12 cellular contexts compared by ENCODE assay signal in the genomic region with DNA sequence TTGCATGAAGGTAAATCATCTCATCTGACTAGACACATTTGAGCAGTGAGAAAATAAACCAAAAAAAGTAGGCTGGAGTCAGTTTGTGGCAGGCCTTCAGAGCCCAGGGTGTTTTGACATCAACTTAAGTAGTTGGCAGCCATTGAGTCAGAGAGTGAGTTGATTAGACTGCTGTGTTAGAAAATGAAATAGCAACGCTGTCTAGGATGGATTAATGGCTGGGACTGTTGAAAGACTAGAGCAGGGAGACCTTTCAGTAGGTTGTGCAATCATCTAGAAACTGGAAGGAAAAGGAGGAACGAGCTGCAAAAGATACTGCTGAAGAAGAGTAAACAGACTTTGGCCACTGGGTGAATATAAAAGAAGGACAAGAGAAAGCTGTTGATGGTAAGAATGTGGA. TPM values are rescaled to one million over a fixed set of nuclear protein-coding genes. Genes with fewer than 3 reads are reported as not detected.
DNase-seq lines count a peak whose midpoint lies in the region; ATAC-seq and TF ChIP-seq lines count a peak whose summit lies in the region.
"Had no signal": no experiment of that assay in that cellular context is flagged by ENCODE, and none has a peak within 500 bp of the region (broad histone marks: within the 10 kb centered on the region; RNA-seq: fewer than 3 reads in every experiment).

No MANE protein-coding gene starts in this region.

- no peak overlapping the region for H3K4me3 ChIP-seq in epithelial cell of esophagus (ENCODE audit: low read length)
- no peak overlapping the region for H3K4me3 ChIP-seq in mesodermal cell (ENCODE audit: extremely low read depth, insufficient read depth, low read length, poor library complexity, severe bottlenecking)

- TF ChIP-seq CTCF in epithelial cell of esophagus (IDR thresholded peaks at IDR 0.05; ENCODE audit: insufficient read depth, low read depth, low read length, missing control alignments) (no peak), type B pancreatic cell (conservative IDR thresholded peaks at IDR 0.05) (no peak)

- no peak for ATAC-seq in GM21717 (IDR thresholded peaks at IDR 0.05; ENCODE audit: unreplicated experiment)
- no peak for ATAC-seq in GM21528 (IDR thresholded peaks at IDR 0.05; ENCODE audit: low FRiP score, unreplicated experiment)

- H3K4me3 Mint-ChIP-seq in type B pancreatic cell, result peak overlapping the region; percentile 70
- H3K4me3 Mint-ChIP-seq: activated CD4-positive, alpha-beta T cell treated with anti-CD3 and anti-CD28 coated beads, Interleukin-2, amount 10 ng/mL, durations not matched to agents 7 days and 5 days had no signal

- peaks cover 62% of the 10 kb centered on the region for H3K4me1 Mint-ChIP-seq in type B pancreatic cell (ENCODE audit: unreplicated experiment)
- H3K4me1 Mint-ChIP-seq: activated CD4-positive, alpha-beta T cell treated with anti-CD3 and anti-CD28 coated beads, Interleukin-2, amount 10 ng/mL, durations not matched to agents 7 days and 5 days had no signal

- H3K36me3 Mint-ChIP-seq in type B pancreatic cell, result peaks cover 12% of the 10 kb centered on the region

- H3K27ac Mint-ChIP-seq in type B pancreatic cell, result peak overlapping the region; percentile 88
- H3K27ac Mint-ChIP-seq: activated CD4-positive, alpha-beta T cell treated with anti-CD3 and anti-CD28 coated beads, Interleukin-2, amount 10 ng/mL, durations not matched to agents 7 days and 5 days had no signal

- peak overlapping the region; percentile 29 for H3K27ac ChIP-seq in mesodermal cell (ENCODE audit: low read depth, low read length, severe bottlenecking)
- H3K27ac ChIP-seq: RWPE1 had no signal

- H3K9me3 ChIP-seq in mesodermal cell (ENCODE audit: control insufficient read depth, low read length), result peaks cover 12% of the 10 kb centered on the region

- DNase-seq in M059J (ENCODE audit: low read depth) (peak; percentile 36), epithelial cell of esophagus (ENCODE audit: low read depth) (peak; percentile 81), type B pancreatic cell (ENCODE audit: extremely low spot score, unreplicated experiment) (no peak), NCI-H748 treated with DMSO at 0.1 percent for 48 hours (lab: John Stamatoyannopoulos, UW) (no peak), NCI-H1417 (lab: John Stamatoyannopoulos, UW) (no peak)
- DNase-seq: activated CD4-positive, alpha-beta T cell treated with anti-CD3 and anti-CD28 coated beads, Interleukin-2, amount 10 ng/mL, durations not matched to agents 7 days and 5 days; NCI-H1694 treated with DMSO at 0.1 percent for 48 hours; stimulated activated CD4-positive, alpha-beta T cell treated with anti-CD3 and anti-CD28 coated beads, Interleukin-12 subunit alpha, Interleukin-12 subunit beta, amount 100 ng/mL, for 4 hours had no signal

- peaks cover 46% of the 10 kb centered on the region for H3K4me1 ChIP-seq in mesodermal cell (ENCODE audit: control insufficient read depth, insufficient read depth, low read length, poor library complexity, severe bottlenecking)

- WGBS in mesodermal cell (ENCODE audit: insufficient coverage in 2 of 2), 2 experiments, result 84% methylated on average over 2 of the region's 2 CpGs

- H3K27me3 Mint-ChIP-seq in type B pancreatic cell, result no peaks in the 10 kb centered on the region

- H3K9me3 Mint-ChIP-seq in type B pancreatic cell, result peaks cover 21% of the 10 kb centered on the region
- H3K9me3 Mint-ChIP-seq: activated CD4-positive, alpha-beta T cell treated with anti-CD3 and anti-CD28 coated beads, Interleukin-2, amount 10 ng/mL, durations not matched to agents 7 days and 5 days had no signal

- H3K36me3 ChIP-seq in mesodermal cell (ENCODE audit: control insufficient read depth, insufficient read depth, low read length), result no peaks in the 10 kb centered on the region

RNA-seq across cellular contexts. Expression of gene TRIL, which starts 28.6 kb away (rescaled TPM):
- total RNA-seq in M059J (2014; rRNA removed; shearing (Covaris generic)), result 0.44 and 0.91 TPM in 2 replicates
- polyA plus RNA-seq in mesodermal cell (2013, experiment 1 of 2), result 15.1 TPM
- 12.8 TPM for polyA plus RNA-seq in mesodermal cell (2013, experiment 2 of 2)
- 3.9 and 42.9 TPM in 2 replicates for total RNA-seq in type B pancreatic cell (ENCODE audit: low replicate concordance)
- total RNA-seq: activated CD4-positive, alpha-beta T cell treated with anti-CD3 and anti-CD28 coated beads, Interleukin-2, amount 10 ng/mL, durations not matched to agents 7 days and 5 days had no signal

Comparison
In these comparisons a context has a peak if more than half of its experiments do, and no peak if none do; other contexts are left out.
1. DNase-seq: peak in M059J (single experiment) and epithelial cell of esophagus (single experiment); none in type B pancreatic cell (single experiment), NCI-H748 treated with DMSO at 0.1 percent for 48 hours (single experiment) and NCI-H1417 (0 of 3).